Comparison of ENCODE assay signal across 26 cellular contexts in the genomic region with DNA sequence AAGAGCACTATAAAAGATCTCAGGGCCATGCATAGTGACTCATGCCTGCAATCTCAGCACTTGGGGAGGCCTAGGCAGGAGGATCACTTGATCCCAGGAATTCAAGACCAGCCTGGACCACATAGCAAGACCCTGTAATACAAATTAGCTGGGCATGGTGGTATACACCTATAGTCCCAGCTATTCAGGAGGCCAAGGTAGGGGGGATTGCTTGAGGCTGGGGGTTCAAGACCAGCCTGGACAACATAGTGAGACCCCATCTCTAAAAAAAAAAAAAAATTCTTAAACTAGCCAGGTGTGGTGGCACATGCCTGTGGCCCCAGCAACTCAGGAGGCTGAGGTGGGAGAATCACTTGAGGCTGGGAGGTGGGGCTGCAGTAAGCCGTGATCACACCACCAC.
"Had no signal": no experiment of that assay in that cellular context is flagged by ENCODE, and none has a peak within 500 bp of the region (broad histone marks: within the 10 kb centered on the region; RNA-seq: fewer than 3 reads in every experiment).

No MANE protein-coding gene starts in this region.

- H3K36me3 ChIP-seq: colonic mucosa, gastrocnemius medialis had no signal

- H3K27ac ChIP-seq: colonic mucosa, epithelial cell of prostate, esophagus squamous epithelium, gastrocnemius medialis, heart right ventricle, left lung, lower lobe of right lung had no signal

- H3K4me3 ChIP-seq: colonic mucosa, esophagus squamous epithelium, gastrocnemius medialis, heart right ventricle, left lung, lower lobe of right lung, mucosa of descending colon had no signal

- FAIRE-seq: endometrium, islet of Langerhans, keratinocyte had no signal

- H3K27me3 ChIP-seq: colonic mucosa, esophagus squamous epithelium, gastrocnemius medialis, heart right ventricle, left lung had no signal

- DNase-seq: colonic mucosa; cortex of kidney; effector CD8-positive, alpha-beta T cell; effector memory CD8-positive, alpha-beta T cell; endodermal cell; erythroblast; esophagus squamous epithelium; foreskin fibroblast; foreskin melanocyte; gastrocnemius medialis; glutamatergic neuron; head of caudate nucleus; heart right ventricle; hippocampal formation; left cardiac atrium; left lung; left ventricle myocardium superior; lower lobe of right lung; mesenchymal stem cell; mucosa of descending colon; naive B cell had no signal

- ATAC-seq: effector memory CD8-positive, alpha-beta T cell; esophagus mucosa; gastrocnemius medialis; heart right ventricle; left cardiac atrium; left lung; left ventricle myocardium superior; lower lobe of right lung; mucosa of descending colon had no signal

- H3K9me3 ChIP-seq: colonic mucosa, esophagus squamous epithelium, gastrocnemius medialis, heart right ventricle, left lung, lower lobe of right lung, mucosa of descending colon had no signal

- H3K4me1 ChIP-seq: colonic mucosa, left lung, lower lobe of right lung had no signal
